In the genomic region with DNA sequence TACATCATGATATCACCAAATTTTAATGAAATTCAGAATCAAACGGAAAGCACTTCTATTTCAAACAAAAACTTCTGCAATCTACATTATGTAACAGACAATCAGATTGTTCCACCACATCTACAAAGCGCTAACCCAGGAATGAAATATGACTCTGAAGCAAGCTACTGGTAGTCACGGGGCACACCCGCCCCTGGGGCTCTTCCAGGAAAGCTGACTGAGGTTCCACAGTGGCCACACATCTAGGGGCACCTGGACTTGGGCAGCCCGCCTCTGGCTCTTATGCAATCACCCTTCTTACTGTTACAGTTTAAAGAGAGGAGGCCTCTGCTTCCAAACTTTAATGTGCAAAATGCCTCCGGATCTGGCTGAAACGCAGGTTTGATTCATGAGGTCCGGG, we compare ENCODE assay signal across 7 cellular contexts. TPM values are rescaled to one million over a fixed set of nuclear protein-coding genes. Genes with fewer than 3 reads are reported as not detected.
DNase-seq lines count a peak whose midpoint lies in the region; ATAC-seq and TF ChIP-seq lines count a peak whose summit lies in the region.

No MANE protein-coding gene starts in this region.

- TF ChIP-seq POLR2A in upper lobe of left lung (IDR thresholded peaks at IDR 0.05) = peak in 1 of 4 donors; percentile 17

- no peak overlapping the region for H3K4me3 Mint-ChIP-seq in memory B cell

- H3K9me3 ChIP-seq in GM23248 (ENCODE audit: low read depth) (no peaks in the 10 kb centered on the region), PC-3 (ENCODE audit: low read length) (no peaks in the 10 kb centered on the region), upper lobe of left lung (no peaks in the 10 kb centered on the region)

- H3K4me3 ChIP-seq in GM23248 = peak overlapping the region; percentile 62
- peak overlapping the region; percentile 51 for H3K4me3 ChIP-seq in PC-3 (ENCODE audit: low read length)
- peak overlapping the region in 3 of 4 donors; percentile 0 to 21 (median 19) for H3K4me3 ChIP-seq in upper lobe of left lung

- TF ChIP-seq EP300 in upper lobe of left lung (IDR thresholded peaks at IDR 0.05) = peak in 3 of 4 donors; percentile 61 to 91 (median 64)

- H3K36me3 ChIP-seq in GM23248 (ENCODE audit: low read depth) = no peaks in the 10 kb centered on the region
- no peaks in the 10 kb centered on the region for H3K36me3 ChIP-seq in PC-3 (ENCODE audit: low read depth, low read length)
- no peaks in the 10 kb centered on the region for H3K36me3 ChIP-seq in upper lobe of left lung

- H3K36me3 Mint-ChIP-seq in memory B cell = no peaks in the 10 kb centered on the region

- ATAC-seq in PC-3 = peak; percentile 74
- no peak for ATAC-seq in memory B cell (ENCODE audit: low read depth)
- ATAC-seq in upper lobe of left lung (ENCODE audit: low FRiP score in 2 of 2) = peak; percentile 88 to 92
- no peak for ATAC-seq in GM18867 (IDR thresholded peaks at IDR 0.05; ENCODE audit: unreplicated experiment)

- no peaks in the 10 kb centered on the region for H3K9me3 Mint-ChIP-seq in memory B cell

- peak overlapping the region; percentile 8 for H3K27ac Mint-ChIP-seq in memory B cell

- DNase-seq in GM23248 = peak; percentile 93
- peak; percentile 84 for DNase-seq in PC-3
- peak; percentile 54 for DNase-seq in dermis blood vessel endothelial cell
- no peak for DNase-seq in memory B cell (ENCODE audit: low spot score in 2 of 2)
- peak in 1 of 2 donors; percentile 95 for DNase-seq in upper lobe of left lung
- DNase-seq in pons (ENCODE audit: low spot score) = no peak

- in situ Hi-C loops in GM23248 (cut with MboI) = no loop called here

- H3K79me2 ChIP-seq in GM23248 (ENCODE audit: insufficient read depth) = peaks cover 85% of the 10 kb centered on the region
- H3K79me2 ChIP-seq in PC-3 (ENCODE audit: low read length) = peaks cover 60% of the 10 kb centered on the region

- peaks cover 13% of the 10 kb centered on the region for H3K4me1 Mint-ChIP-seq in memory B cell

- no peaks in the 10 kb centered on the region for H3K27me3 Mint-ChIP-seq in memory B cell

- H3K27me3 ChIP-seq in GM23248 (replicated peaks; ENCODE audit: insufficient read depth) (no peaks in the 10 kb centered on the region), PC-3 (ENCODE audit: low read length) (no peaks in the 10 kb centered on the region), upper lobe of left lung (no peaks in the 10 kb centered on the region)

- BruUV-seq in PC-3 (replicated peaks; lab: Mats Ljungman, UMichigan) = no TSS peak

- H3K4me1 ChIP-seq in GM23248 (ENCODE audit: insufficient read depth) (peaks cover 49% of the 10 kb centered on the region), PC-3 (ENCODE audit: insufficient read depth, low read length) (peaks cover 36% of the 10 kb centered on the region), upper lobe of left lung (peaks cover 56 to 67% (median 61%) of the 10 kb centered on the region in 4 donors)

- intact Hi-C loops in PC-3 (cut with micrococcal nuclease) = loop anchor here (2.0 to 10.0 kb wide), 2 partner anchors 25 to 51 kb away; no protein-coding TSS in a partner anchor

- WGBS in GM23248 (ENCODE audit: low coverage in 1 of 2, low lambda C conversion rate in 2 of 2, missing lambda C conversion rate in 2 of 2), 2 experiments = 1% methylated on average over 8 of the region's 8 CpGs
- 11 to 16% methylated on average over 7 to 8 of the region's 8 CpGs for WGBS in upper lobe of left lung, 2 donors

- peaks cover 39% of the 10 kb centered on the region for H3F3A ChIP-seq in GM23248 (ENCODE audit: insufficient read depth)
- H3F3A ChIP-seq in PC-3 (ENCODE audit: low read length, unreplicated experiment) = no peaks in the 10 kb centered on the region

- POLR2A ChIA-PET in PC-3 (lab: Charles Lee; ENCODE audit: unreplicated experiment) = interaction anchor here (0.5 to 0.6 kb wide), 3 partner anchors 7 to 861 kb away, joined by 3 to 26 read pairs (median 5); no protein-coding TSS in a partner anchor

- CTCF ChIA-PET in PC-3 (lab: Charles Lee) = interaction anchor here (0.7 kb wide), 1 partner anchor 54 kb away, joined by 3 read pairs; no protein-coding TSS in a partner anchor

- H3K27ac ChIP-seq in GM23248 (peak overlapping the region; percentile 100), PC-3 (ENCODE audit: low read length) (peak overlapping the region; percentile 87), upper lobe of left lung (peak overlapping the region; percentile 91 to 95 (median 93))

- peak overlapping the region; percentile 96 for H3K9ac ChIP-seq in GM23248
- H3K9ac ChIP-seq in PC-3 (ENCODE audit: low read length) = peak overlapping the region; percentile 53

- H3K4me2 ChIP-seq in GM23248 (ENCODE audit: unreplicated experiment) (peak overlapping the region; percentile 85), PC-3 (ENCODE audit: low read length) (peak overlapping the region; percentile 80)

- H4K20me1 ChIP-seq in GM23248 (ENCODE audit: insufficient read depth) (no peaks in the 10 kb centered on the region; the same call in 1 of the 2 replicates), PC-3 (ENCODE audit: low read length) (no peaks in the 10 kb centered on the region)

- H2AFZ ChIP-seq in GM23248 (no peak overlapping the region), PC-3 (ENCODE audit: low read length) (no peak overlapping the region)

- TF ChIP-seq CTCF in PC-3 (conservative IDR thresholded peaks at IDR 0.05; ENCODE audit: low read depth, low read length) = no peak
- TF ChIP-seq CTCF in upper lobe of left lung (IDR thresholded peaks at IDR 0.05) = no peak

- H3K9me2 ChIP-seq in GM23248 (ENCODE audit: insufficient read depth) (no peaks in the 10 kb centered on the region), PC-3 (replicated peaks; ENCODE audit: low read length) (no peaks in the 10 kb centered on the region)

RNA-seq across cellular contexts. Expression of a gene that starts 27.5 kb away (rescaled TPM):
- 5.4 and 6.3 TPM in 2 replicates for total RNA-seq in GM23248 (2014; rRNA removed; shearing (Covaris generic))
- polyA plus RNA-seq in GM23248 (2016; fragmentation: Nextera tagmentation; extraction: Ambion mirVana) = 2.7 and 3.1 TPM in 2 replicates
- total RNA-seq in PC-3 (2014; rRNA removed) (5.3 and 11.5 TPM in 2 replicates), dermis blood vessel endothelial cell (7.5 and 12.5 TPM in 2 replicates), upper lobe of left lung (10 to 100 TPM; 17.2 to 35.3 (median 26.3) TPM)

Comparison
In these comparisons a context has a peak if more than half of its experiments do, and no peak if none do; other contexts are left out.
1. DNase-seq: peak in GM23248 (single experiment), PC-3 (single experiment) and dermis blood vessel endothelial cell (single experiment); none in memory B cell (0 of 2) and pons (single experiment).
2. ATAC-seq: peak in PC-3 (single experiment) and upper lobe of left lung (2 of 2); none in memory B cell (single experiment) and GM18867 (single experiment).
3. Peak in every context shown above with its lines, with median percentiles within 50 percentile points of each other: H3K27ac ChIP-seq and H3K4me3 ChIP-seq.